8 cellular contexts compared by ENCODE assay signal in genomic region chr19:18932216-18932841, GRCh38. TPM values are rescaled to one million over a fixed set of nuclear protein-coding genes. Genes with fewer than 3 reads are reported as not detected.
A peak's percentile ranks its signal among the peaks of the same experiment; 100 is the strongest.
DNase-seq lines count a peak whose midpoint lies in the region; ATAC-seq and TF ChIP-seq lines count a peak whose summit lies in the region.

No MANE protein-coding gene starts in this region.

- H4K20me1 ChIP-seq in GM23338 (replicated peaks; ENCODE audit: insufficient read depth): no peaks in the 10 kb centered on the region; the same call in 1 of the 2 replicates

- H3K36me3 ChIP-seq in GM23338 (ENCODE audit: insufficient read depth) (no peaks in the 10 kb centered on the region), RWPE2 (ENCODE audit: low read depth) (peaks cover 85% of the 10 kb centered on the region), rectal smooth muscle tissue (ENCODE audit: control insufficient read depth, insufficient read depth, low read length) (peaks cover 4% of the 10 kb centered on the region)

- no peaks in the 10 kb centered on the region for H3K9me2 ChIP-seq in GM23338 (ENCODE audit: insufficient read depth)

- no peak overlapping the region for H3K27ac ChIP-seq in GM23338 (ENCODE audit: low read depth)
- H3K27ac ChIP-seq in RWPE2 (ENCODE audit: poor library complexity, severe bottlenecking): no peak overlapping the region
- no peak overlapping the region for H3K27ac ChIP-seq in rectal smooth muscle tissue (ENCODE audit: low read depth, low read length)

- H3K4me1 Mint-ChIP-seq in GM23338 (peaks cover 4% of the 10 kb centered on the region; the same call in 2 of the 3 replicates), glutamatergic neuron (ENCODE audit: low read depth, unreplicated experiment) (no peaks in the 10 kb centered on the region)

- no peak overlapping the region for H2AFZ ChIP-seq in GM23338

- TF ChIP-seq CTCF in GM23338 (conservative IDR thresholded peaks at IDR 0.05; ENCODE audit: low read depth in 2 of 2) (no peak), RWPE2 (IDR thresholded peaks at IDR 0.05; ENCODE audit: poor library complexity, severe bottlenecking) (no peak), glutamatergic neuron (IDR thresholded peaks at IDR 0.05; ENCODE audit: partially characterized antibody, unreplicated experiment) (no peak)

- H3K9ac ChIP-seq in rectal smooth muscle tissue (ENCODE audit: low read length): peak overlapping the region; percentile 40

- H3K27ac Mint-ChIP-seq in GM23338 (peak overlapping the region; percentile 86), glutamatergic neuron (ENCODE audit: unreplicated experiment) (no peak overlapping the region)

- peaks cover 44% of the 10 kb centered on the region for H3K36me3 Mint-ChIP-seq in GM23338 (ENCODE audit: low read depth)
- H3K36me3 Mint-ChIP-seq in glutamatergic neuron (ENCODE audit: unreplicated experiment): no peaks in the 10 kb centered on the region

- H3F3A ChIP-seq in GM23338 (replicated peaks; ENCODE audit: low read depth): peaks cover 4% of the 10 kb centered on the region; the same call in 1 of the 2 replicates

- peak overlapping the region; percentile 86 for H3K4me2 ChIP-seq in GM23338

- peak overlapping the region; percentile 69 for H3K4me3 Mint-ChIP-seq in GM23338
- H3K4me3 Mint-ChIP-seq in glutamatergic neuron (ENCODE audit: unreplicated experiment): peak overlapping the region; percentile 25

- peak; percentile 98 for DNase-seq in GM23338 (ENCODE audit: low spot score)
- peak; percentile 86 for DNase-seq in RWPE2 (ENCODE audit: low spot score)
- peak; percentile 54 for DNase-seq in activated gamma-delta T cell (lab: John Stamatoyannopoulos, UW)
- peak; percentile 89 for DNase-seq in glutamatergic neuron

- H3K9me3 Mint-ChIP-seq in GM23338: no peaks in the 10 kb centered on the region
- H3K9me3 Mint-ChIP-seq in glutamatergic neuron (ENCODE audit: unreplicated experiment): peaks cover 7% of the 10 kb centered on the region

- H3K4me3 ChIP-seq in GM23338: peak overlapping the region; percentile 69
- H3K4me3 ChIP-seq in RWPE2 (ENCODE audit: severe bottlenecking): no peak overlapping the region
- peak overlapping the region; percentile 60 for H3K4me3 ChIP-seq in rectal smooth muscle tissue (ENCODE audit: low read length)

- no peaks in the 10 kb centered on the region for H3K79me2 ChIP-seq in GM23338 (replicated peaks; ENCODE audit: insufficient read depth)

- H3K4me1 ChIP-seq in GM23338 (ENCODE audit: insufficient read depth): peaks cover 8% of the 10 kb centered on the region; the same call in 1 of the 2 replicates
- no peaks in the 10 kb centered on the region for H3K4me1 ChIP-seq in RWPE2 (ENCODE audit: insufficient read depth, poor library complexity, severe bottlenecking)
- no peaks in the 10 kb centered on the region for H3K4me1 ChIP-seq in rectal smooth muscle tissue (ENCODE audit: control insufficient read depth, insufficient read depth, low read length)

- no peaks in the 10 kb centered on the region for H3K27me3 ChIP-seq in GM23338 (ENCODE audit: insufficient read depth)
- no peaks in the 10 kb centered on the region for H3K27me3 ChIP-seq in RWPE2 (ENCODE audit: insufficient read depth, poor library complexity, severe bottlenecking)
- no peaks in the 10 kb centered on the region for H3K27me3 ChIP-seq in rectal smooth muscle tissue (ENCODE audit: control insufficient read depth, insufficient read depth, low read length)

- H3K9me3 ChIP-seq in RWPE2 (ENCODE audit: severe bottlenecking): no peaks in the 10 kb centered on the region

- H3K27me3 Mint-ChIP-seq in GM23338 (ENCODE audit: insufficient read depth, low read depth, poor library complexity) (peaks cover 11% of the 10 kb centered on the region), glutamatergic neuron (ENCODE audit: unreplicated experiment) (peaks cover 12% of the 10 kb centered on the region)

- ATAC-seq in GM23338 (peak; percentile 84), RWPE2 (ENCODE audit: low read depth) (peak; percentile 83), HG03565 (IDR thresholded peaks at IDR 0.05; ENCODE audit: unreplicated experiment) (no peak), GM18909 (IDR thresholded peaks at IDR 0.05; ENCODE audit: poor library complexity, unreplicated experiment) (no peak), HG03442 (IDR thresholded peaks at IDR 0.05; ENCODE audit: unreplicated experiment) (no peak)

TF ChIP-seq in GM23338, 12 proteins besides CTCF, POLR2A, EP300 and RAD21:
- TF ChIP-seq, protein P1, sequence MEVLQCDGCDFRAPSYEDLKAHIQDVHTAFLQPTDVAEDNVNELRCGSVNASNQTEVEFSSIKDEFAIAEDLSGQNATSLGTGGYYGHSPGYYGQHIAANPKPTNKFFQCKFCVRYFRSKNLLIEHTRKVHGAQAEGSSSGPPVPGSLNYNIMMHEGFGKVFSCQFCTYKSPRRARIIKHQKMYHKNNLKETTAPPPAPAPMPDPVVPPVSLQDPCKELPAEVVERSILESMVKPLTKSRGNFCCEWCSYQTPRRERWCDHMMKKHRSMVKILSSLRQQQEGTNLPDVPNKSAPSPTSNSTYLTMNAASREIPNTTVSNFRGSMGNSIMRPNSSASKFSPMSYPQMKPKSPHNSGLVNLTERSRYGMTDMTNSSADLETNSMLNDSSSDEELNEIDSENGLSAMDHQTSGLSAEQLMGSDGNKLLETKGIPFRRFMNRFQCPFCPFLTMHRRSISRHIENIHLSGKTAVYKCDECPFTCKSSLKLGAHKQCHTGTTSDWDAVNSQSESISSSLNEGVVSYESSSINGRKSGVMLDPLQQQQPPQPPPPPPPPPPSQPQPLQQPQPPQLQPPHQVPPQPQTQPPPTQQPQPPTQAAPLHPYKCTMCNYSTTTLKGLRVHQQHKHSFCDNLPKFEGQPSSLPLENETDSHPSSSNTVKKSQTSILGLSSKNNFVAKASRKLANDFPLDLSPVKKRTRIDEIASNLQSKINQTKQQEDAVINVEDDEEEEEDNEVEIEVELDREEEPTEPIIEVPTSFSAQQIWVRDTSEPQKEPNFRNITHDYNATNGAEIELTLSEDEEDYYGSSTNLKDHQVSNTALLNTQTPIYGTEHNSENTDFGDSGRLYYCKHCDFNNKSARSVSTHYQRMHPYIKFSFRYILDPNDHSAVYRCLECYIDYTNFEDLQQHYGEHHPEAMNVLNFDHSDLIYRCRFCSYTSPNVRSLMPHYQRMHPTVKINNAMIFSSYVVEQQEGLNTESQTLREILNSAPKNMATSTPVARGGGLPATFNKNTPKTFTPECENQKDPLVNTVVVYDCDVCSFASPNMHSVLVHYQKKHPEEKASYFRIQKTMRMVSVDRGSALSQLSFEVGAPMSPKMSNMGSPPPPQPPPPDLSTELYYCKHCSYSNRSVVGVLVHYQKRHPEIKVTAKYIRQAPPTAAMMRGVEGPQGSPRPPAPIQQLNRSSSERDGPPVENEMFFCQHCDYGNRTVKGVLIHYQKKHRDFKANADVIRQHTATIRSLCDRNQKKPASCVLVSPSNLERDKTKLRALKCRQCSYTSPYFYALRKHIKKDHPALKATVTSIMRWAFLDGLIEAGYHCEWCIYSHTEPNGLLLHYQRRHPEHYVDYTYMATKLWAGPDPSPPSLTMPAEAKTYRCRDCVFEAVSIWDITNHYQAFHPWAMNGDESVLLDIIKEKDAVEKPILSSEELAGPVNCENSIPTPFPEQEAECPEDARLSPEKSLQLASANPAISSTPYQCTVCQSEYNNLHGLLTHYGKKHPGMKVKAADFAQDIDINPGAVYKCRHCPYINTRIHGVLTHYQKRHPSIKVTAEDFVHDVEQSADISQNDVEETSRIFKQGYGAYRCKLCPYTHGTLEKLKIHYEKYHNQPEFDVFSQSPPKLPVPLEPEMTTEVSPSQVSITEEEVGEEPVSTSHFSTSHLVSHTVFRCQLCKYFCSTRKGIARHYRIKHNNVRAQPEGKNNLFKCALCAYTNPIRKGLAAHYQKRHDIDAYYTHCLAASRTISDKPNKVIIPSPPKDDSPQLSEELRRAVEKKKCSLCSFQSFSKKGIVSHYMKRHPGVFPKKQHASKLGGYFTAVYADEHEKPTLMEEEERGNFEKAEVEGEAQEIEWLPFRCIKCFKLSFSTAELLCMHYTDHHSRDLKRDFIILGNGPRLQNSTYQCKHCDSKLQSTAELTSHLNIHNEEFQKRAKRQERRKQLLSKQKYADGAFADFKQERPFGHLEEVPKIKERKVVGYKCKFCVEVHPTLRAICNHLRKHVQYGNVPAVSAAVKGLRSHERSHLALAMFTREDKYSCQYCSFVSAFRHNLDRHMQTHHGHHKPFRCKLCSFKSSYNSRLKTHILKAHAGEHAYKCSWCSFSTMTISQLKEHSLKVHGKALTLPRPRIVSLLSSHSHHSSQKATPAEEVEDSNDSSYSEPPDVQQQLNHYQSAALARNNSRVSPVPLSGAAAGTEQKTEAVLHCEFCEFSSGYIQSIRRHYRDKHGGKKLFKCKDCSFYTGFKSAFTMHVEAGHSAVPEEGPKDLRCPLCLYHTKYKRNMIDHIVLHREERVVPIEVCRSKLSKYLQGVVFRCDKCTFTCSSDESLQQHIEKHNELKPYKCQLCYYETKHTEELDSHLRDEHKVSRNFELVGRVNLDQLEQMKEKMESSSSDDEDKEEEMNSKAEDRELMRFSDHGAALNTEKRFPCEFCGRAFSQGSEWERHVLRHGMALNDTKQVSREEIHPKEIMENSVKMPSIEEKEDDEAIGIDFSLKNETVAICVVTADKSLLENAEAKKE (CRISPR knock-in tag; IDR thresholded peaks at IDR 0.05): no peak
- no peak for TF ChIP-seq ETS1 (IDR thresholded peaks at IDR 0.05)

RNA-seq across cellular contexts. Expression of gene HOMER3, which starts 8.7 kb away (rescaled TPM):
- total RNA-seq in GM23338 (2014; rRNA removed; shearing (Covaris generic)): 23.5 and 38.4 TPM in 2 replicates
- polyA plus RNA-seq in GM23338 (2016; fragmentation: Nextera tagmentation; extraction: Ambion mirVana): 16.7 and 18.0 TPM in 2 replicates
- 217 TPM for total RNA-seq in glutamatergic neuron (ENCODE audit: unreplicated experiment)

RNA-seq across cellular contexts. Expression of gene DDX49, which starts 12.8 kb away (rescaled TPM):
- total RNA-seq in GM23338 (2014; rRNA removed; shearing (Covaris generic)): 49.6 and 75.3 TPM in 2 replicates
- 40.2 and 44.2 TPM in 2 replicates for polyA plus RNA-seq in GM23338 (2016; fragmentation: Nextera tagmentation; extraction: Ambion mirVana)
- 51.4 TPM for total RNA-seq in glutamatergic neuron (ENCODE audit: unreplicated experiment)

RNA-seq across cellular contexts. Expression of gene COPE, which starts 13.1 kb away (rescaled TPM):
- 235 and 263 TPM in 2 replicates for total RNA-seq in GM23338 (2014; rRNA removed; shearing (Covaris generic))
- 263 and 269 TPM in 2 replicates for polyA plus RNA-seq in GM23338 (2016; fragmentation: Nextera tagmentation; extraction: Ambion mirVana)
- total RNA-seq in glutamatergic neuron (ENCODE audit: unreplicated experiment): 177 TPM

RNA-seq across cellular contexts. Expression of gene CERS1, which starts 36.4 kb away (rescaled TPM):
- 11.1 and 11.7 TPM in 2 replicates for total RNA-seq in GM23338 (2014; rRNA removed; shearing (Covaris generic))
- polyA plus RNA-seq in GM23338 (2016; fragmentation: Nextera tagmentation; extraction: Ambion mirVana): 12.2 and 15.9 TPM in 2 replicates
- 15.3 TPM for total RNA-seq in glutamatergic neuron (ENCODE audit: unreplicated experiment)

Comparison
In these comparisons a context has a peak if more than half of its experiments do, and no peak if none do; other contexts are left out.
1. ATAC-seq: peak in GM23338 (single experiment) and RWPE2 (single experiment); none in HG03565 (single experiment), GM18909 (single experiment) and HG03442 (single experiment).
2. Peak in every context shown above with its lines, with median percentiles within 50 percentile points of each other: DNase-seq.